1 cellular context compared by ENCODE assay signal in the genomic region with DNA sequence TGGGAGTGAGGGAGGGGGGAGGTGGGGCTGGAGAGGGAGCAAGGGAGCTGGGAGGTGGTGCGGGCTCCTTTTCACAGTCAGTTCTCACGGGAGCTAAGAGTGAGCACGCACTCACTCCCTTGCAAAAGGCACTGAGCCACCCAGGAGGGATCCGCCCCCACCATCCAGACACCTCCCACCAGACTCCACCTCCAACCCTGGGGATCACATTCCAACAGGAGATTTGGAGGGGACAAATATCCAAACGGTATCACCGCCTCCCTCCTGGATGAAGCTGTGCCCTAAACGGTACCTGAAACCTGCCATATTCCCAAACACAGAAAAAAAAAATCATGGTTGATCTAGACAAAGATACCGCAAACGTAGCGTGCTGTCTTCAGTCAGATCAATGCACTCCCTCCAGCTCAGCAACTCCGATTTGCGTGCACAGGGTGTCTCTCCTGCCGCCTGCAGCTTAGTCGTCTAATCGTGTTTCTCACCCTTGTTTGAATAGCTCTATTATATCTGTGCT.
A peak's percentile ranks its signal among the peaks of the same experiment; 100 is the strongest.
TF ChIP-seq lines count a peak whose summit lies in the region.

No MANE protein-coding gene starts in this region.

TF ChIP-seq in HEK293, 187 proteins besides CTCF, POLR2A, EP300 and RAD21 (continued from another document and continues in another):
- no peak for TF ChIP-seq ZNF704 (tag by site-specific recombination; IDR thresholded peaks at IDR 0.05)
- TF ChIP-seq TRIM28 (IDR thresholded peaks at IDR 0.05; ENCODE audit: borderline replicate concordance, low read length) = peak; percentile 95
- TF ChIP-seq BCL11A (tag by site-specific recombination; IDR thresholded peaks at IDR 0.05; ENCODE audit: low read depth) = no peak
- TF ChIP-seq ZNF274 (IDR thresholded peaks at IDR 0.05; ENCODE audit: low read length) = no peak
- TF ChIP-seq ZNF274 (tag by site-specific recombination; IDR thresholded peaks at IDR 0.05; ENCODE audit: borderline replicate concordance) = no peak
- TF ChIP-seq ZNF133 (tag by site-specific recombination; IDR thresholded peaks at IDR 0.05) = no peak
- no peak for TF ChIP-seq REPIN1 (tag by site-specific recombination; IDR thresholded peaks at IDR 0.05; ENCODE audit: low read depth)
- TF ChIP-seq, protein P1, sequence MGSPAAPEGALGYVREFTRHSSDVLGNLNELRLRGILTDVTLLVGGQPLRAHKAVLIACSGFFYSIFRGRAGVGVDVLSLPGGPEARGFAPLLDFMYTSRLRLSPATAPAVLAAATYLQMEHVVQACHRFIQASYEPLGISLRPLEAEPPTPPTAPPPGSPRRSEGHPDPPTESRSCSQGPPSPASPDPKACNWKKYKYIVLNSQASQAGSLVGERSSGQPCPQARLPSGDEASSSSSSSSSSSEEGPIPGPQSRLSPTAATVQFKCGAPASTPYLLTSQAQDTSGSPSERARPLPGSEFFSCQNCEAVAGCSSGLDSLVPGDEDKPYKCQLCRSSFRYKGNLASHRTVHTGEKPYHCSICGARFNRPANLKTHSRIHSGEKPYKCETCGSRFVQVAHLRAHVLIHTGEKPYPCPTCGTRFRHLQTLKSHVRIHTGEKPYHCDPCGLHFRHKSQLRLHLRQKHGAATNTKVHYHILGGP (tag by site-specific recombination; IDR thresholded peaks at IDR 0.05) = no peak
- TF ChIP-seq, protein P2, sequence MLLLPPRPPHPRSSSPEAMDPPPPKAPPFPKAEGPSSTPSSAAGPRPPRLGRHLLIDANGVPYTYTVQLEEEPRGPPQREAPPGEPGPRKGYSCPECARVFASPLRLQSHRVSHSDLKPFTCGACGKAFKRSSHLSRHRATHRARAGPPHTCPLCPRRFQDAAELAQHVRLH (tag by site-specific recombination; IDR thresholded peaks at IDR 0.05) = no peak
- TF ChIP-seq KLF7 (tag by site-specific recombination; IDR thresholded peaks at IDR 0.05; ENCODE audit: borderline replicate concordance) = no peak
- no peak for TF ChIP-seq HOXA7 (CRISPR knock-in tag; IDR thresholded peaks at IDR 0.05; ENCODE audit: borderline replicate concordance)
- no peak for TF ChIP-seq MZF1 (tag by site-specific recombination; IDR thresholded peaks at IDR 0.05; ENCODE audit: borderline replicate concordance)
- TF ChIP-seq ZNF416 (tag by site-specific recombination; IDR thresholded peaks at IDR 0.05) = no peak
- no peak for TF ChIP-seq ZNF433 (tag by site-specific recombination; IDR thresholded peaks at IDR 0.05; ENCODE audit: low read depth)
- no peak for TF ChIP-seq ZNF624 (tag by site-specific recombination; IDR thresholded peaks at IDR 0.05)
- TF ChIP-seq, protein P3, sequence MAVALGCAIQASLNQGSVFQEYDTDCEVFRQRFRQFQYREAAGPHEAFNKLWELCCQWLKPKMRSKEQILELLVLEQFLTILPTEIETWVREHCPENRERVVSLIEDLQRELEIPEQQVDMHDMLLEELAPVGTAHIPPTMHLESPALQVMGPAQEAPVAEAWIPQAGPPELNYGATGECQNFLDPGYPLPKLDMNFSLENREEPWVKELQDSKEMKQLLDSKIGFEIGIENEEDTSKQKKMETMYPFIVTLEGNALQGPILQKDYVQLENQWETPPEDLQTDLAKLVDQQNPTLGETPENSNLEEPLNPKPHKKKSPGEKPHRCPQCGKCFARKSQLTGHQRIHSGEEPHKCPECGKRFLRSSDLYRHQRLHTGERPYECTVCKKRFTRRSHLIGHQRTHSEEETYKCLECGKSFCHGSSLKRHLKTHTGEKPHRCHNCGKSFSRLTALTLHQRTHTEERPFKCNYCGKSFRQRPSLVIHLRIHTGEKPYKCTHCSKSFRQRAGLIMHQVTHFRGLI (tag by site-specific recombination; IDR thresholded peaks at IDR 0.05) = peak; percentile 34; the same call in 1 of the 2 replicates
- no peak for TF ChIP-seq ZFP3 (tag by site-specific recombination; IDR thresholded peaks at IDR 0.05; ENCODE audit: low read depth)
- TF ChIP-seq ZNF843 (tag by site-specific recombination; IDR thresholded peaks at IDR 0.05) = no peak
- no peak for TF ChIP-seq ZSCAN23 (tag by site-specific recombination; IDR thresholded peaks at IDR 0.05)
- TF ChIP-seq ZNF169 (tag by site-specific recombination; IDR thresholded peaks at IDR 0.05) = no peak
- TF ChIP-seq ZNF670 (tag by site-specific recombination; IDR thresholded peaks at IDR 0.05; ENCODE audit: low read depth) = no peak
- no peak for TF ChIP-seq ZNF394 (tag by site-specific recombination; IDR thresholded peaks at IDR 0.05; ENCODE audit: borderline replicate concordance)
- TF ChIP-seq ZNF324 (tag by site-specific recombination; IDR thresholded peaks at IDR 0.05) = no peak
- no peak for TF ChIP-seq ZNF311 (tag by site-specific recombination; IDR thresholded peaks at IDR 0.05; ENCODE audit: borderline replicate concordance)
- no peak for TF ChIP-seq ZNF140 (tag by site-specific recombination; IDR thresholded peaks at IDR 0.05)
- TF ChIP-seq, protein P4, sequence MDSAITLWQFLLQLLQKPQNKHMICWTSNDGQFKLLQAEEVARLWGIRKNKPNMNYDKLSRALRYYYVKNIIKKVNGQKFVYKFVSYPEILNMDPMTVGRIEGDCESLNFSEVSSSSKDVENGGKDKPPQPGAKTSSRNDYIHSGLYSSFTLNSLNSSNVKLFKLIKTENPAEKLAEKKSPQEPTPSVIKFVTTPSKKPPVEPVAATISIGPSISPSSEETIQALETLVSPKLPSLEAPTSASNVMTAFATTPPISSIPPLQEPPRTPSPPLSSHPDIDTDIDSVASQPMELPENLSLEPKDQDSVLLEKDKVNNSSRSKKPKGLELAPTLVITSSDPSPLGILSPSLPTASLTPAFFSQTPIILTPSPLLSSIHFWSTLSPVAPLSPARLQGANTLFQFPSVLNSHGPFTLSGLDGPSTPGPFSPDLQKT (IDR thresholded peaks at IDR 0.05; ENCODE audit: borderline replicate concordance, low read depth, low read length) = no peak
- TF ChIP-seq KLF16 (tag by site-specific recombination; IDR thresholded peaks at IDR 0.05) = no peak
- TF ChIP-seq ZNF626 (tag by site-specific recombination; IDR thresholded peaks at IDR 0.05) = no peak
- no peak for TF ChIP-seq ZBTB1 (tag by site-specific recombination; IDR thresholded peaks at IDR 0.05)
- TF ChIP-seq, protein P5, sequence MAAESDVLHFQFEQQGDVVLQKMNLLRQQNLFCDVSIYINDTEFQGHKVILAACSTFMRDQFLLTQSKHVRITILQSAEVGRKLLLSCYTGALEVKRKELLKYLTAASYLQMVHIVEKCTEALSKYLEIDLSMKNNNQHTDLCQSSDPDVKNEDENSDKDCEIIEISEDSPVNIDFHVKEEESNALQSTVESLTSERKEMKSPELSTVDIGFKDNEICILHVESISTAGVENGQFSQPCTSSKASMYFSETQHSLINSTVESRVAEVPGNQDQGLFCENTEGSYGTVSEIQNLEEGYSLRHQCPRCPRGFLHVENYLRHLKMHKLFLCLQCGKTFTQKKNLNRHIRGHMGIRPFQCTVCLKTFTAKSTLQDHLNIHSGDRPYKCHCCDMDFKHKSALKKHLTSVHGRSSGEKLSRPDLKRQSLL (tag by site-specific recombination; IDR thresholded peaks at IDR 0.05) = no peak
- TF ChIP-seq ZNF48 (tag by site-specific recombination; IDR thresholded peaks at IDR 0.05) = no peak
- no peak for TF ChIP-seq OVOL3 (tag by site-specific recombination; IDR thresholded peaks at IDR 0.05)
- no peak for TF ChIP-seq ZNF404 (tag by site-specific recombination; IDR thresholded peaks at IDR 0.05)
- TF ChIP-seq SP3 (tag by site-specific recombination; IDR thresholded peaks at IDR 0.05) = peak; percentile 52
- TF ChIP-seq HOXD13 (CRISPR knock-in tag; IDR thresholded peaks at IDR 0.05; ENCODE audit: borderline replicate concordance) = no peak
- TF ChIP-seq, protein P6, sequence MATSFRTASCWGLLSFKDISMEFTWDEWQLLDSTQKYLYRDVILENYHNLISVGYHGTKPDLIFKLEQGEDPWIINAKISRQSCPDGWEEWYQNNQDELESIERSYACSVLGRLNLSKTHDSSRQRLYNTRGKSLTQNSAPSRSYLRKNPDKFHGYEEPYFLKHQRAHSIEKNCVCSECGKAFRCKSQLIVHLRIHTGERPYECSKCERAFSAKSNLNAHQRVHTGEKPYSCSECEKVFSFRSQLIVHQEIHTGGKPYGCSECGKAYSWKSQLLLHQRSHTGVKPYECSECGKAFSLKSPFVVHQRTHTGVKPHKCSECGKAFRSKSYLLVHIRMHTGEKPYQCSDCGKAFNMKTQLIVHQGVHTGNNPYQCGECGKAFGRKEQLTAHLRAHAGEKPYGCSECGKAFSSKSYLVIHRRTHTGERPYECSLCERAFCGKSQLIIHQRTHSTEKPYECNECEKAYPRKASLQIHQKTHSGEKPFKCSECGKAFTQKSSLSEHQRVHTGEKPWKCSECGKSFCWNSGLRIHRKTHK (tag by site-specific recombination; IDR thresholded peaks at IDR 0.05) = no peak
- no peak for TF ChIP-seq ZNF747 (tag by site-specific recombination; IDR thresholded peaks at IDR 0.05)
- TF ChIP-seq ZNF629 (tag by site-specific recombination; IDR thresholded peaks at IDR 0.05) = no peak
- no peak for TF ChIP-seq ZNF24 (tag by site-specific recombination; IDR thresholded peaks at IDR 0.05)
- no peak for TF ChIP-seq ZBTB7A (tag by site-specific recombination; IDR thresholded peaks at IDR 0.05; ENCODE audit: low read depth)
- no peak for TF ChIP-seq FEZF1 (tag by site-specific recombination; IDR thresholded peaks at IDR 0.05)
- no peak for TF ChIP-seq AEBP2 (tag by site-specific recombination; IDR thresholded peaks at IDR 0.05; ENCODE audit: borderline replicate concordance)
- no peak for TF ChIP-seq ZFP69B (tag by site-specific recombination; IDR thresholded peaks at IDR 0.05)
- no peak for TF ChIP-seq ZNF211 (tag by site-specific recombination; IDR thresholded peaks at IDR 0.05; ENCODE audit: low read depth)
- no peak for TF ChIP-seq ZNF571 (tag by site-specific recombination; IDR thresholded peaks at IDR 0.05)
- TF ChIP-seq ZNF157 (tag by site-specific recombination; IDR thresholded peaks at IDR 0.05) = no peak
- peak; percentile 28; the same call in 1 of the 2 replicates for TF ChIP-seq IKZF3 (tag by site-specific recombination; IDR thresholded peaks at IDR 0.05)
- no peak for TF ChIP-seq ZNF473 (tag by site-specific recombination; IDR thresholded peaks at IDR 0.05)
- TF ChIP-seq ZNF302 (tag by site-specific recombination; IDR thresholded peaks at IDR 0.05; ENCODE audit: low read depth) = no peak
- TF ChIP-seq ZNF529 (tag by site-specific recombination; IDR thresholded peaks at IDR 0.05; ENCODE audit: insufficient replicate concordance) = no peak
- TF ChIP-seq ZNF707 (tag by site-specific recombination; IDR thresholded peaks at IDR 0.05) = no peak
- TF ChIP-seq ZNF513 (tag by site-specific recombination; IDR thresholded peaks at IDR 0.05) = no peak
- TF ChIP-seq ZBTB20 (tag by site-specific recombination; IDR thresholded peaks at IDR 0.05) = no peak
- no peak for TF ChIP-seq YY1 (tag by site-specific recombination; IDR thresholded peaks at IDR 0.05)
- TF ChIP-seq ZNF132 (tag by site-specific recombination; IDR thresholded peaks at IDR 0.05; ENCODE audit: borderline replicate concordance) = no peak
- no peak for TF ChIP-seq ZNF121 (tag by site-specific recombination; IDR thresholded peaks at IDR 0.05)
- no peak for TF ChIP-seq ZNF530 (tag by site-specific recombination; IDR thresholded peaks at IDR 0.05; ENCODE audit: low read depth)
- TF ChIP-seq, protein P7, sequence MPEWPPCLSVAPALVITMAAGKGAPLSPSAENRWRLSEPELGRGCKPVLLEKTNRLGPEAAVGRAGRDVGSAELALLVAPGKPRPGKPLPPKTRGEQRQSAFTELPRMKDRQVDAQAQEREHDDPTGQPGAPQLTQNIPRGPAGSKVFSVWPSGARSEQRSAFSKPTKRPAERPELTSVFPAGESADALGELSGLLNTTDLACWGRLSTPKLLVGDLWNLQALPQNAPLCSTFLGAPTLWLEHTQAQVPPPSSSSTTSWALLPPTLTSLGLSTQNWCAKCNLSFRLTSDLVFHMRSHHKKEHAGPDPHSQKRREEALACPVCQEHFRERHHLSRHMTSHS (tag by site-specific recombination; IDR thresholded peaks at IDR 0.05) = no peak
- no peak for TF ChIP-seq ZNF561 (tag by site-specific recombination; IDR thresholded peaks at IDR 0.05; ENCODE audit: borderline replicate concordance)
- no peak for TF ChIP-seq ZNF19 (tag by site-specific recombination; IDR thresholded peaks at IDR 0.05; ENCODE audit: low read depth)
- no peak for TF ChIP-seq ZNF654 (tag by site-specific recombination; IDR thresholded peaks at IDR 0.05; ENCODE audit: low read depth)
- TF ChIP-seq ZSCAN16 (tag by site-specific recombination; IDR thresholded peaks at IDR 0.05) = no peak
- TF ChIP-seq ZNF660 (tag by site-specific recombination; IDR thresholded peaks at IDR 0.05) = no peak
- no peak for TF ChIP-seq GLI4 (tag by site-specific recombination; IDR thresholded peaks at IDR 0.05)
- no peak for TF ChIP-seq ZNF266 (tag by site-specific recombination; IDR thresholded peaks at IDR 0.05; ENCODE audit: low read depth)
